In the genomic region with DNA sequence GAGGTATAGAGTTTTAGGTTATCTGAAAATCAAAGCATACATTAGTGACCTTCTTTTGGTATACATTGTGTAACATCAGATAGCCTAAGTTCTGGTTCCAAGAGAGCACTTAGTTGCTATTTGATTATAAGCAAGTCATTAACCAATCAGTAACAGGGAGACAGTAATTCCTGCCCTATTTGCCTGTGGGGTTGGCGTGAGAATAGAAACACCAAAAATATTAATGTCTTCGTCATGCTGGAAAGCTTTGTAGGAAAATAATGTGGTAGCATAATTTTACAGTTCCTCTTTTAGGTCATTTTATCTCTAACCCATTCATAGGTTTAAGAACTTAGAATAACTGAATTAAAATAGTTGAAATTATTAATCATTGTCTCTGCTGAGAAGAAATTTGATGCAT, we compare ENCODE assay signal across 25 cellular contexts. TPM values are rescaled to one million over a fixed set of nuclear protein-coding genes. Genes with fewer than 3 reads are reported as not detected.
A peak's percentile ranks its signal among the peaks of the same experiment; 100 is the strongest.
DNase-seq lines count a peak whose midpoint lies in the region; ATAC-seq, FAIRE-seq and TF ChIP-seq lines count a peak whose summit lies in the region.
"Had no signal": no experiment of that assay in that cellular context is flagged by ENCODE, and none has a peak within 500 bp of the region (broad histone marks: within the 10 kb centered on the region; RNA-seq: fewer than 3 reads in every experiment).

No MANE protein-coding gene starts in this region.

- 65 to 82% methylated on average over 2 of the region's 2 CpGs for WGBS in lower leg skin, 2 donors
- 44% methylated on average over 2 of the region's 2 CpGs for WGBS in right lobe of liver (ENCODE audit: insufficient coverage, low coverage, low lambda C conversion rate, missing lambda C conversion rate)

- no peaks in the 10 kb centered on the region for H3K36me3 ChIP-seq in right lobe of liver

- ATAC-seq in GM18870 (IDR thresholded peaks at IDR 0.05; ENCODE audit: unreplicated experiment) (peak; percentile 55), HG02798 (IDR thresholded peaks at IDR 0.05; ENCODE audit: poor library complexity, unreplicated experiment) (peak; percentile 57), HG03520 (IDR thresholded peaks at IDR 0.05; ENCODE audit: unreplicated experiment) (peak; percentile 44), right lobe of liver (no peak)
- ATAC-seq: Panc1 had no signal

- H3K27ac ChIP-seq in right lobe of liver = no peak overlapping the region
- H3K27ac ChIP-seq: 22Rv1, coronary artery, SJCRH30, upper lobe of left lung had no signal

- TF ChIP-seq POLR2A in lower leg skin (IDR thresholded peaks at IDR 0.05) (no peak), right lobe of liver (IDR thresholded peaks at IDR 0.05) (no peak)

- peak; percentile 3 for FAIRE-seq in A204.1 (lab: Jason Lieb, UNC)

- H3K4me1 ChIP-seq in right lobe of liver = no peaks in the 10 kb centered on the region
- H3K4me1 ChIP-seq: upper lobe of left lung had no signal

- no peaks in the 10 kb centered on the region for H3K9me3 ChIP-seq in right lobe of liver
- H3K9me3 ChIP-seq: SJCRH30, upper lobe of left lung had no signal

- H3K4me3 ChIP-seq in lower leg skin (ENCODE audit: low read depth, poor library complexity, severe bottlenecking) = no peak overlapping the region
- H3K4me3 ChIP-seq in right lobe of liver = no peak overlapping the region
- H3K4me3 ChIP-seq: coronary artery, SJCRH30, upper lobe of left lung had no signal

- DNase-seq in lower leg skin (ENCODE audit: low spot score in 2 of 2) (no peak), NCI-H1417 treated with DMSO at 0.1 percent for 48 hours (lab: John Stamatoyannopoulos, UW) (no peak), activated gamma-delta T cell (lab: John Stamatoyannopoulos, UW) (no peak), right lobe of liver (no peak)
- DNase-seq: activated CD4-positive, alpha-beta T cell treated with anti-CD3 and anti-CD28 coated beads, Interleukin-2, amount 10 ng/mL, durations not matched to agents 24 days and 14 days; activated CD8-positive, alpha-beta memory T cell treated with anti-CD3 and anti-CD28 coated beads, Interleukin-2, amount 50 U/mL, for 4 hours; activated gamma-delta T cell treated with Interleukin-2 at 50 U/mL for 16 hours; DND-41; endodermal cell; KG1; mammary epithelial cell; NCI-H187 treated with DMSO at 0.1 percent for 48 hours; NCI-H345; NCI-H82; retina; SJCRH30; T-helper 1 cell; upper lobe of left lung had no signal

- H3K27me3 ChIP-seq in right lobe of liver = no peaks in the 10 kb centered on the region
- H3K27me3 ChIP-seq: SJCRH30, upper lobe of left lung had no signal

- intact Hi-C loops in lower leg skin (cut with DNase I; ENCODE audit: low total_unique reads) (no loop called here), right lobe of liver (cut with DNase I) (no loop called here)

- TF ChIP-seq CTCF in lower leg skin (IDR thresholded peaks at IDR 0.05) (no peak), right lobe of liver (IDR thresholded peaks at IDR 0.05) (no peak)

RNA-seq across cellular contexts. Expression of gene NPNT, which starts 37.8 kb away (rescaled TPM):
- total RNA-seq in lower leg skin = 10 to 100 TPM in 1 of 4 donors, 1 to 10 TPM in 3; 3.8 to 12.4 (median 6.9) TPM
- total RNA-seq in right lobe of liver = 1 to 10 TPM in 4 of 6 experiments, under 1 TPM in 2; 0.71 to 1.7 (median 1.1) TPM
- total RNA-seq: activated CD4-positive, alpha-beta T cell treated with anti-CD3 and anti-CD28 coated beads, Interleukin-2, amount 10 ng/mL, durations not matched to agents 24 days and 14 days had no signal

Comparison
In these comparisons a context has a peak if more than half of its experiments do, and no peak if none do; other contexts are left out.
1. ATAC-seq: peak in GM18870 (single experiment), HG02798 (single experiment) and HG03520 (single experiment); none in right lobe of liver (0 of 4).